8 cellular contexts compared by ENCODE assay signal in the genomic region with DNA sequence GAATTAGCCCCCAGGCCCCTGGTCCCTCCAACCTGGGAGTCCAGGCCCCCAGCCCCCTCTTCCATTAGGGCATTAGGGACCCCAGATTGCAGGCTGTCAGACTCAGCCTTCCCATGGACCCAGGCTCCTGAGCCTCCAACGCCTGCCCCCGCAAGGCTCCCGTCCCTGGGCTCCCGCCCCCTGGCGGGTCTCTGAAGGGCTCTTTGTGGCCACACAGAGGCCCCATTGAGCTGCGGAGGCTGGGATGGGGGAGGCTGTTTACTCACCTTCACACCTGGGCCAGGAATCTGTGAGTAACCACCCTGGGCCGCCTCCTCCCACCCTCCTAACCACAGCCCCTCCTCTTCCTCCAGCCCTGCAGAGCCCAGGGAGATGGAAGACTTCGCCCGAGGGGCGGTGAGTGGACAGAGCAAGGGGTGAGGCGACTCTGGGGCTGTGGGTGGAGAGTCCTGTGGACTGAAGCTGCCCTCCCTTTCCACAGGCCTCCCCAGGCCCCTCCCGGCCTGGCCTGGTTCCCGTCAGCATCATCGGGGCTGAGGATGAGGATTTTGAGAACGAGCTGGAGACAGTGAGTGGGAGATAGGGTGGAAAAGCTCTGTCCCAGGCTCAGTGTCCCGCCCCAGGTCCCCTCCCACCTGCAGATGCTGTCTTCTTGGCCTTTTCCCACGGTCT.
DNase-seq lines count a peak whose midpoint lies in the region; ATAC-seq and TF ChIP-seq lines count a peak whose summit lies in the region.

No MANE protein-coding gene starts in this region.

- H3K36me3 ChIP-seq in GM06990 (ENCODE audit: control insufficient read depth, insufficient read depth, low read length) (peaks cover 22% of the 10 kb centered on the region), NT2/D1 (ENCODE audit: insufficient read depth, insufficient read length, low read length) (peaks cover 27% of the 10 kb centered on the region)

- no peak for ATAC-seq in GM21619 (IDR thresholded peaks at IDR 0.05; ENCODE audit: unreplicated experiment)

- peak overlapping the region; percentile 64 for H3K4me3 ChIP-seq in GM06990 (replicated peaks; ENCODE audit: low read depth, low read length)
- H3K4me3 ChIP-seq in NT2/D1 (ENCODE audit: insufficient read length, low read depth), result no peak overlapping the region

- no peaks in the 10 kb centered on the region for H3K9me3 ChIP-seq in NT2/D1 (ENCODE audit: insufficient read depth, low read length)

- H3K27me3 ChIP-seq in GM06990 (replicated peaks; ENCODE audit: control insufficient read depth, insufficient read depth, low read length), result no peaks in the 10 kb centered on the region
- peaks cover 10% of the 10 kb centered on the region for H3K27me3 ChIP-seq in NT2/D1 (ENCODE audit: insufficient read depth, insufficient read length)

- peak; percentile 58 for DNase-seq in GM06990 (ENCODE audit: extremely low read depth, insufficient read length)
- peak; percentile 36 for DNase-seq in NT2/D1 (ENCODE audit: low read depth, low spot score)
- DNase-seq in activated gamma-delta T cell (lab: John Stamatoyannopoulos, UW), result peak; percentile 62
- DNase-seq in iris pigment epithelial cell (ENCODE audit: low read depth), result peak; percentile 60
- DNase-seq in stimulated activated CD8-positive, alpha-beta memory T cell treated with anti-CD3 and anti-CD28 coated beads, Interleukin-12 subunit alpha, Interleukin-12 subunit beta, amount 100 ng/mL, for 4 hours (ENCODE audit: low read depth), result peak; percentile 84
- no peak for DNase-seq in GM03348 (ENCODE audit: low spot score)
- DNase-seq in SHP77 (lab: John Stamatoyannopoulos, UW), result no peak

- peak overlapping the region; percentile 51 for H3K9ac ChIP-seq in NT2/D1 (ENCODE audit: insufficient read length, low read depth)

- TF ChIP-seq CTCF in GM06990 (IDR thresholded peaks at IDR 0.05; ENCODE audit: insufficient read depth, low read length, poor library complexity, severe bottlenecking), result peak; percentile 58

- peaks cover 4% of the 10 kb centered on the region for H3K4me1 ChIP-seq in NT2/D1 (ENCODE audit: insufficient read depth, insufficient read length)

Comparison
In these comparisons a context has a peak if more than half of its experiments do, and no peak if none do; other contexts are left out.
1. DNase-seq: peak in GM06990 (single experiment), NT2/D1 (single experiment), activated gamma-delta T cell (single experiment), iris pigment epithelial cell (single experiment) and stimulated activated CD8-positive, alpha-beta memory T cell treated with anti-CD3 and anti-CD28 coated beads, Interleukin-12 subunit alpha, Interleukin-12 subunit beta, amount 100 ng/mL, for 4 hours (single experiment); none in GM03348 (single experiment) and SHP77 (0 of 2).